Comparison of ENCODE assay signal across 8 cellular contexts in genomic region chr3:28575100-28575747, GRCh38.
DNase-seq lines count a peak whose midpoint lies in the region; ATAC-seq and TF ChIP-seq lines count a peak whose summit lies in the region.

No MANE protein-coding gene starts in this region.

- peak overlapping the region; percentile 36 to 65 for H3K4me3 ChIP-seq in gastroesophageal sphincter
- H3K4me3 ChIP-seq in ovary, result peak overlapping the region; percentile 34

- peak; percentile 79 for DNase-seq in COLO668 (lab: John Stamatoyannopoulos, UW; ENCODE audit: unreplicated experiment)
- peak; percentile 10 for DNase-seq in NCI-H526 treated with DMSO at 0.1 percent for 48 hours (lab: John Stamatoyannopoulos, UW)
- peak in 3 of 5 donors; percentile 9 to 37 (median 20) for DNase-seq in ovary
- DNase-seq in cerebellum (ENCODE audit: low spot score), result no peak

- no peaks in the 10 kb centered on the region for H3K36me3 ChIP-seq in gastroesophageal sphincter
- H3K36me3 ChIP-seq in ovary, result no peaks in the 10 kb centered on the region

- ATAC-seq in gastroesophageal sphincter (peak; percentile 62), HG03460 (IDR thresholded peaks at IDR 0.05; ENCODE audit: unreplicated experiment) (no peak), GM21360 (IDR thresholded peaks at IDR 0.05; ENCODE audit: unreplicated experiment) (no peak), GM21723 (IDR thresholded peaks at IDR 0.05; ENCODE audit: unreplicated experiment) (no peak)

- TF ChIP-seq POLR2A in gastroesophageal sphincter (IDR thresholded peaks at IDR 0.05) (no peak), ovary (IDR thresholded peaks at IDR 0.05) (no peak)

- H3K27ac ChIP-seq in gastroesophageal sphincter, result peak overlapping the region in 2 of 4 donors; percentile 19 to 22
- H3K27ac ChIP-seq in ovary, result no peak overlapping the region

- H3K4me1 ChIP-seq in gastroesophageal sphincter (peaks cover 0 to 28% (median 12%) of the 10 kb centered on the region in 3 donors), ovary (ENCODE audit: insufficient read depth) (peaks cover 2% of the 10 kb centered on the region)

- H3K9me3 ChIP-seq in gastroesophageal sphincter (no peaks in the 10 kb centered on the region), ovary (no peaks in the 10 kb centered on the region)

- intact Hi-C loops in ovary (cut with DNase I), result no loop called here

- H3K27me3 ChIP-seq in gastroesophageal sphincter (peaks cover 13% of the 10 kb centered on the region), ovary (no peaks in the 10 kb centered on the region)

- 0 to 3% methylated on average over 8 to 10 of the region's 56 CpGs for WGBS in gastroesophageal sphincter (ENCODE audit: low coverage in 1 of 2), 2 donors
- WGBS in ovary, 3 donors, result 0 to 2% (median 1%) methylated on average over 52 to 56 of the region's 56 CpGs

- TF ChIP-seq EP300 in gastroesophageal sphincter (IDR thresholded peaks at IDR 0.05) (no peak), ovary (IDR thresholded peaks at IDR 0.05) (no peak)

- TF ChIP-seq CTCF in gastroesophageal sphincter (IDR thresholded peaks at IDR 0.05) (no peak), ovary (IDR thresholded peaks at IDR 0.05) (no peak)
